ENCODE assay signal across 8 cellular contexts in the genomic region with DNA sequence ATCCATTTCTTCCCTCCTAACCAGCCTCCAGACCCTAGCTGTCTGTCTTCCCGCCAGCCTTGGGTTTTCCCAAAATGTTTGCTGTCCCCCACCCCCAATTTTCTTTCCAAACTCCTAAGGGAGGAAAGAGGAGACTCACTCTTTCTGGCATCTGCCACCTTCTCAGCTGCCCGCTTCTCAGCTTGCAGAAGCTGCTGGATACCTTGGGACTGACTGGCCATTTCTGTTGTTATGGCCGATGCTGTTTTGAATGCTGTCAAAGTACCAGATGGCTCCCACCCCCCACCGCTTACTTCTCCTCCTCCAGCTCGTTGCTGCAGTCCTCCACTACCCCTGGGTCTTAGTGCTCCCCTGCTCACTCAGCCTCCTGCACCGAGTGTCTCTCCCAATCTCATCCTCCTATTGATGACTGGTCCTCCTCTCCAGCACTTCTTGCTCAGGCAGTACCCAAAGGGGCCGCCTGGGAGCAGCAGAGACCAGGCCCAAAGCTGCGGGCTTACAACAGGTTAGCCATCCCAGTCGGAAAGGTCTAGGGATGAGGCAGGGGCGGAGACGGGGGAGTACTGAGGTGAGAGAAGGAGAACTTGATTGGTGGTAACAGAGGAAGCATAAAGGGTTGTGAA. TPM values are rescaled to one million over a fixed set of nuclear protein-coding genes. Genes with fewer than 3 reads are reported as not detected.
A peak's percentile ranks its signal among the peaks of the same experiment; 100 is the strongest.
DNase-seq lines count a peak whose midpoint lies in the region; ATAC-seq lines count a peak whose summit lies in the region.

A gene (minus strand): TSS at position 270 of the 623 bp plus-strand sequence. CDS start 49 bp downstream, at position 221.

- ATAC-seq in GM18502 (IDR thresholded peaks at IDR 0.05; ENCODE audit: poor library complexity, unreplicated experiment) (peak; percentile 44), HG03439 (IDR thresholded peaks at IDR 0.05; ENCODE audit: unreplicated experiment) (peak; percentile 41), GM19328 (IDR thresholded peaks at IDR 0.05; ENCODE audit: unreplicated experiment) (no peak)

- DNase-seq in NCI-H460 (ENCODE audit: extremely low read depth, low read depth): peak; percentile 81
- peak; percentile 83 to 87 for DNase-seq in activated CD4-positive, alpha-beta T cell treated with anti-CD3 and anti-CD28 coated beads for 24 hours (ENCODE audit: low read depth in 2 of 2)
- peak; percentile 96 for DNase-seq in cerebellum (ENCODE audit: low spot score)
- peak; percentile 93 for DNase-seq in kidney glomerular epithelial cell (lab: John Stamatoyannopoulos, UW)
- DNase-seq in stimulated activated CD4-positive, alpha-beta T cell treated with anti-CD3 and anti-CD28 coated beads, Interleukin-1b, Interleukin-23, amount 100 ng/mL, for 1 hour (ENCODE audit: low read depth in 2 of 2): peak; percentile 55 to 79

RNA-seq across cellular contexts. Expression of the gene that starts here (rescaled TPM):
- 0.23 and 0.27 TPM in 2 replicates for total RNA-seq in NCI-H460 (2014; rRNA removed; shearing (Covaris generic))
- polyA plus RNA-seq in NCI-H460 (2014; cell fraction: nucleus; rRNA removed): 0.25 and 8.4 TPM in 2 replicates
- total RNA-seq in cerebellum: 48.2 TPM

Comparison
In these comparisons a context has a peak if more than half of its experiments do, and no peak if none do; other contexts are left out.
1. RNA of the gene that starts here (total RNA-seq): 48.2 TPM in cerebellum (single experiment); 0.23 to 0.27 TPM in NCI-H460; every median in the first group is over 10 times any median in the second.
2. Peak in every context shown above with its lines, with median percentiles within 50 percentile points of each other: DNase-seq.